ENCODE assay signal across 16 cellular contexts in the genomic region with DNA sequence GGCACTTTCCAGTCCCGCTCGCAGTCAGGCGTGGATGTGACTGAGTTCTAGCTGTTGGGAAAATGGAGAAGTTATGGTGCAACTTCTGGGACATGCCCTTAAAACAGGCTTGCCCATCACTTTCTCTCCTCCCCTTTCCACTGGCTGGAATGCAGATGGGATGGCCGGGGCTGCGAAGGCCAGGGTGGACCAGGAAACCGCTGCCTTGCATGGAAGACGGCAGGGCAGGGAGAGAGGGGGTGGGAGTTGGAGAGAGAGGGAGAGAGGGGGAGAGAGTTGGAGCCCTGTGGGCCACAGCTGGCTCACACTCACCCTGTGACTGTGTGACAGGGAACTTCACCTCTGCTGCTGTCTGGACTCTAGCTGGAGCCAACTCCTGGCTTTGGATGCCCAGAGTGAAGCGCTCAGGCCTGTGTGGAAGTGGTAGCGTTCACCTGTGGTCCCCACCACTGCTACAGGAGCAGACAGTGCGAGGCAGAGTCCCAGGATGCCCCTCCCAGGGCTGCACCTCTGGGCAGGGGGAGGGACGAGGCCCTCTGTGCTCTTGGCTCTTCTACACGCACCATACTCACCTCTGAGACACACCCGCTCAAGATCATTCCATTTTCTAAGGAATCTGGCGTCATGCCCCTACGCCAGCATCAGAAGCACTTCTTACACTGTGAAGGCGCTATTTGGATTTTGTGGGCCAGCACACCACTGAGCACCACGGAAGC.
"Had no signal": no experiment of that assay in that cellular context is flagged by ENCODE, and none has a peak within 500 bp of the region (broad histone marks: within the 10 kb centered on the region; RNA-seq: fewer than 3 reads in every experiment).

No MANE protein-coding gene starts in this region.

- H3K27ac Mint-ChIP-seq: activated CD4-positive, alpha-beta T cell treated with anti-CD3 and anti-CD28 coated beads, Interleukin-2, amount 10 ng/mL, durations not matched to agents 7 days and 5 days; nephron; stimulated activated memory B cell treated with anti-CD40 and anti-IgM and Interleukin-4, amounts not matched to agents 10 μg/mL and 1 μg/mL and 100 μg/mL, for 72 hours had no signal

- H3K36me3 Mint-ChIP-seq: stimulated activated memory B cell treated with anti-CD40 and anti-IgM and Interleukin-4, amounts not matched to agents 10 μg/mL and 1 μg/mL and 100 μg/mL, for 72 hours had no signal

- H3K4me1 ChIP-seq: colonic mucosa, left lung had no signal

- H3K4me1 Mint-ChIP-seq: activated CD4-positive, alpha-beta T cell treated with anti-CD3 and anti-CD28 coated beads, Interleukin-2, amount 10 ng/mL, durations not matched to agents 7 days and 5 days; stimulated activated memory B cell treated with anti-CD40 and anti-IgM and Interleukin-4, amounts not matched to agents 10 μg/mL and 1 μg/mL and 100 μg/mL, for 72 hours had no signal

- ATAC-seq: foreskin keratinocyte; left lung; right cardiac atrium; stimulated activated memory B cell treated with anti-CD40 and anti-IgM and Interleukin-4, amounts not matched to agents 10 μg/mL and 1 μg/mL and 100 μg/mL, for 72 hours had no signal

- DNase-seq: activated CD4-positive, alpha-beta T cell treated with anti-CD3 and anti-CD28 coated beads, Interleukin-2, amount 10 ng/mL, durations not matched to agents 7 days and 5 days; activated CD4-positive, CD25-positive, alpha-beta regulatory T cell; activated gamma-delta T cell treated with Interleukin-2 at 50 U/mL for 16 hours; activated T-cell treated with anti-CD3 and anti-CD28 coated beads for 4 hours; colonic mucosa; foreskin keratinocyte; mesendoderm; stimulated activated CD4-positive, alpha-beta T cell treated with anti-CD3 and anti-CD28 coated beads, Interleukin-1b, Interleukin-23, amount 100 ng/mL, for 48 hours; substantia nigra had no signal

- H3K9me3 ChIP-seq: ascending aorta, colonic mucosa, left lung had no signal

- H3K36me3 ChIP-seq: cardiac muscle cell, colonic mucosa had no signal

- H3K4me3 Mint-ChIP-seq: activated CD4-positive, alpha-beta T cell treated with anti-CD3 and anti-CD28 coated beads, Interleukin-2, amount 10 ng/mL, durations not matched to agents 7 days and 5 days; nephron; stimulated activated memory B cell treated with anti-CD40 and anti-IgM and Interleukin-4, amounts not matched to agents 10 μg/mL and 1 μg/mL and 100 μg/mL, for 72 hours had no signal

- H3K4me3 ChIP-seq: ascending aorta, cardiac muscle cell, colonic mucosa, left lung, SK-N-MC had no signal

- H3K27ac ChIP-seq: ascending aorta, cardiac muscle cell, colonic mucosa, foreskin keratinocyte, left lung, SK-N-MC had no signal

- H3K27me3 Mint-ChIP-seq: activated CD4-positive, alpha-beta T cell treated with anti-CD3 and anti-CD28 coated beads, Interleukin-2, amount 10 ng/mL, durations not matched to agents 7 days and 5 days; stimulated activated memory B cell treated with anti-CD40 and anti-IgM and Interleukin-4, amounts not matched to agents 10 μg/mL and 1 μg/mL and 100 μg/mL, for 72 hours had no signal

- H3K27me3 ChIP-seq: ascending aorta, cardiac muscle cell, colonic mucosa, foreskin keratinocyte, left lung had no signal
